ENCODE assay signal across 25 cellular contexts in the genomic region with DNA sequence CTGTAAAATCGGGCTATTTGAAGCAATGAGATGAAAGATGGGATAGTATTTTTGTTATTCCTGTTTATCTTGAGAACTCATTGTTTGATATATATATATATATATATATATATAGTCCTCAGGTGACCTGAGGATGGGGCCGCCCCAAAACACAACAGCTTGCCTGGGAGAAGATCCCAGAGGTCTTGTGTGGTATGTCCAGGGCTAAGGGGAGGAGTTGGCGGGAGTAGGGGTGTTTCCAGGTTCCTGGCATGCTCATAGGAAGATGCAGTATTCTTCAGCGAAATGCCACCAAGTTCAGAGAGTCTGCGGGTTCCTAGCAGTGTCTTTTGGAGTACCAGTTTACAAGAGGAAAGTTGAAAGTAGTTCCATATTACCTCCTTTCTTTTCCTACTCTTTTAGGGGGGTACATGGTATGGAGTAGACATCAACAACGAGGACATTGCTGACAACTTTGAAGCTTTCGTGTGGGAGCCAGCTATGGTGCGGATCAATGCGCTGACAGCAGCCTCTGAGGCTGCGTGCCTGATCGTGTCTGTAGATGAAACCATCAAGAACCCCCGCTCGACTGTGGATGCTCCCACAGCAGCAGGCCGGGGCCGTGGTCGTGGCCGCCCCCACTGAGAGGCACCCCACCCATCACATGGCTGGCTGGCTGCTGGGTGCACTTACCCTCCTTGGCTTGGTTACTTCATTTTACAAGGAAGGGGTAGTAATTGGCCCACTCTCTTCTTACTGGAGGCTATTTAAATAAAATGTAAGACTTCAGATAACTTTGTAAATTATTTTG.
DNase-seq lines count a peak whose midpoint lies in the region; ATAC-seq, FAIRE-seq and TF ChIP-seq lines count a peak whose summit lies in the region.
"Had no signal": no experiment of that assay in that cellular context is flagged by ENCODE, and none has a peak within 500 bp of the region (broad histone marks: within the 10 kb centered on the region; RNA-seq: fewer than 3 reads in every experiment).

No MANE protein-coding gene starts in this region.

- DNase-seq in nephron progenitor cell: no peak
- DNase-seq in GM10248 (ENCODE audit: extremely low spot score): no peak
- DNase-seq in GM19239 (ENCODE audit: insufficient read length, low spot score): no peak
- no peak for DNase-seq in HCEC 1CT
- DNase-seq: AML-193; CD4-positive, alpha-beta memory T cell; COR-L47; DMS79; EL; GDM1; NCI-H1092; NCI-H1417 treated with DMSO at 0.1 percent for 48 hours; NCI-H187 treated with DMSO at 0.1 percent for 48 hours; NCI-H2107; NCI-H446; NCI-H524 treated with DMSO at 0.1 percent for 48 hours; NCI-H774; SJCRH30 had no signal

- no peak overlapping the region for H3K4me3 ChIP-seq in HEK293 (ENCODE audit: low read depth, low read length)
- H3K4me3 ChIP-seq: A549; BLaER1 treated with 17β-estradiol and CSF1 and Interleukin-3, amounts not matched to agents 10 nM and 100 nM; SJCRH30 had no signal

- H3K4me1 ChIP-seq in HEK293 (ENCODE audit: control insufficient read depth, insufficient read depth, low read length): no peaks in the 10 kb centered on the region
- H3K4me1 ChIP-seq: A549, SJCRH30 had no signal

- POLR2A ChIA-PET in HEK293 (lab: Yijun Ruan, JAX): interaction anchor here (0.6 to 1.2 kb wide), 4 partner anchors 13 to 133 kb away, joined by 3 to 4 read pairs (median 3); a partner anchor contains a TSS
- POLR2A ChIA-PET in GM10248 (lab: Yijun Ruan, JAX): no interaction called here

- no peaks in the 10 kb centered on the region for H3K9me3 ChIP-seq in HEK293 (ENCODE audit: control insufficient read depth, insufficient read depth, low read depth, low read length)
- H3K9me3 ChIP-seq: A549; BLaER1 treated with 17β-estradiol and CSF1 and Interleukin-3, amounts not matched to agents 10 nM and 100 nM; SJCRH30 had no signal

- peak overlapping the region; percentile 51 for H3K27ac Mint-ChIP-seq in nephron progenitor cell
- H3K27ac Mint-ChIP-seq: CD4-positive, alpha-beta memory T cell had no signal

- no peak for FAIRE-seq in GM19239 (lab: Jason Lieb, UNC)
- FAIRE-seq: A549, HTR-8/SVneo had no signal

- H3K9me3 Mint-ChIP-seq in nephron progenitor cell: no peaks in the 10 kb centered on the region

- H3K36me3 Mint-ChIP-seq in nephron progenitor cell (ENCODE audit: low read depth): peaks cover 45% of the 10 kb centered on the region

- peaks cover 43 to 80% of the 10 kb centered on the region in 2 experiments for H3K36me3 ChIP-seq in HEK293 (ENCODE audit: control insufficient read depth in 2 of 2, insufficient read depth in 1 of 2, low read length in 2 of 2)

- H3K27ac ChIP-seq in 22Rv1: peak overlapping the region; percentile 65; the same call in 1 of the 2 replicates
- no peak overlapping the region for H3K27ac ChIP-seq in HEK293 (ENCODE audit: extremely low read depth, low read depth, low read length)
- peak overlapping the region; percentile 67; the same call in 1 of the 2 replicates for H3K27ac ChIP-seq in VCaP
- H3K27ac ChIP-seq: A549, SJCRH30 had no signal

- peaks cover 3% of the 10 kb centered on the region for H3K27me3 Mint-ChIP-seq in nephron progenitor cell (ENCODE audit: low read depth, poor library complexity)
- H3K27me3 Mint-ChIP-seq: CD4-positive, alpha-beta memory T cell had no signal

- no peak for ATAC-seq in HG02884 (IDR thresholded peaks at IDR 0.05; ENCODE audit: unreplicated experiment)
- ATAC-seq: A549 had no signal

- H3K4me1 Mint-ChIP-seq in nephron progenitor cell: no peaks in the 10 kb centered on the region

- TF ChIP-seq CTCF in 22Rv1 (IDR thresholded peaks at IDR 0.05) (no peak), HEK293 (tag by site-specific recombination; IDR thresholded peaks at IDR 0.05) (no peak), VCaP (conservative IDR thresholded peaks at IDR 0.05) (no peak), nephron progenitor cell (IDR thresholded peaks at IDR 0.05) (no peak), GM10248 (IDR thresholded peaks at IDR 0.05; ENCODE audit: control extremely low read depth, extremely low read depth, low read depth, missing control alignments) (no peak)

- no peak overlapping the region for H3K4me3 Mint-ChIP-seq in nephron progenitor cell
- H3K4me3 Mint-ChIP-seq: CD4-positive, alpha-beta memory T cell had no signal

- CTCF ChIA-PET in HEK293 (lab: Yijun Ruan, JAX) (interaction anchor here (0.6 to 2.0 kb wide), 2 partner anchors 17 to 1426 kb away, joined by 3 to 5 read pairs; no protein-coding TSS in a partner anchor), GM10248 (lab: Yijun Ruan, JAX) (interaction anchor here (1.2 to 2.4 kb wide), 3 partner anchors 14 to 38 kb away, joined by 3 to 7 read pairs (median 3); no protein-coding TSS in a partner anchor)

TF ChIP-seq in HEK293, 187 proteins besides CTCF, POLR2A, EP300 and RAD21:
- TF ChIP-seq GLIS1 (tag by site-specific recombination; IDR thresholded peaks at IDR 0.05): peak; percentile 48
- TF ChIP-seq, protein P1, sequence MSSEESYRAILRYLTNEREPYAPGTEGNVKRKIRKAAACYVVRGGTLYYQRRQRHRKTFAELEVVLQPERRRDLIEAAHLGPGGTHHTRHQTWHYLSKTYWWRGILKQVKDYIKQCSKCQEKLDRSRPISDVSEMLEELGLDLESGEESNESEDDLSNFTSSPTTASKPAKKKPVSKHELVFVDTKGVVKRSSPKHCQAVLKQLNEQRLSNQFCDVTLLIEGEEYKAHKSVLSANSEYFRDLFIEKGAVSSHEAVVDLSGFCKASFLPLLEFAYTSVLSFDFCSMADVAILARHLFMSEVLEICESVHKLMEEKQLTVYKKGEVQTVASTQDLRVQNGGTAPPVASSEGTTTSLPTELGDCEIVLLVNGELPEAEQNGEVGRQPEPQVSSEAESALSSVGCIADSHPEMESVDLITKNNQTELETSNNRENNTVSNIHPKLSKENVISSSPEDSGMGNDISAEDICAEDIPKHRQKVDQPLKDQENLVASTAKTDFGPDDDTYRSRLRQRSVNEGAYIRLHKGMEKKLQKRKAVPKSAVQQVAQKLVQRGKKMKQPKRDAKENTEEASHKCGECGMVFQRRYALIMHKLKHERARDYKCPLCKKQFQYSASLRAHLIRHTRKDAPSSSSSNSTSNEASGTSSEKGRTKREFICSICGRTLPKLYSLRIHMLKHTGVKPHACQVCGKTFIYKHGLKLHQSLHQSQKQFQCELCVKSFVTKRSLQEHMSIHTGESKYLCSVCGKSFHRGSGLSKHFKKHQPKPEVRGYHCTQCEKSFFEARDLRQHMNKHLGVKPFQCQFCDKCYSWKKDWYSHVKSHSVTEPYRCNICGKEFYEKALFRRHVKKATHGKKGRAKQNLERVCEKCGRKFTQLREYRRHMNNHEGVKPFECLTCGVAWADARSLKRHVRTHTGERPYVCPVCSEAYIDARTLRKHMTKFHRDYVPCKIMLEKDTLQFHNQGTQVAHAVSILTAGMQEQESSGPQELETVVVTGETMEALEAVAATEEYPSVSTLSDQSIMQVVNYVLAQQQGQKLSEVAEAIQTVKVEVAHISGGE (tag by site-specific recombination; conservative IDR thresholded peaks at IDR 0.05; ENCODE audit: low read depth): no peak
- peak; percentile 60 for TF ChIP-seq ZNF600 (tag by site-specific recombination; IDR thresholded peaks at IDR 0.05)
- TF ChIP-seq, protein P2, sequence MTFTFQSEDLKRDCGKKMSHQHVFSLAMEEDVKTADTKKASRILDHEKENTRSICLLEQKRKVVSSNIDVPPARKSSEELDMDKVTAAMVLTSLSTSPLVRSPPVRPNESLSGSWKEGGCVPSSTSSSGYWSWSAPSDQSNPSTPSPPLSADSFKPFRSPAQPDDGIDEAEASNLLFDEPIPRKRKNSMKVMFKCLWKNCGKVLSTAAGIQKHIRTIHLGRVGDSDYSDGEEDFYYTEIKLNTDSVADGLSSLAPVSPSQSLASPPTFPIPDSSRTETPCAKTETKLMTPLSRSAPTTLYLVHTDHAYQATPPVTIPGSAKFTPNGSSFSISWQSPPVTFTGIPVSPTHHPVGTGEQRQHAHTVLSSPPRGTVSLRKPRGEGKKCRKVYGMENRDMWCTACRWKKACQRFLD (tag by site-specific recombination; IDR thresholded peaks at IDR 0.05): no peak
- TF ChIP-seq, protein P3, sequence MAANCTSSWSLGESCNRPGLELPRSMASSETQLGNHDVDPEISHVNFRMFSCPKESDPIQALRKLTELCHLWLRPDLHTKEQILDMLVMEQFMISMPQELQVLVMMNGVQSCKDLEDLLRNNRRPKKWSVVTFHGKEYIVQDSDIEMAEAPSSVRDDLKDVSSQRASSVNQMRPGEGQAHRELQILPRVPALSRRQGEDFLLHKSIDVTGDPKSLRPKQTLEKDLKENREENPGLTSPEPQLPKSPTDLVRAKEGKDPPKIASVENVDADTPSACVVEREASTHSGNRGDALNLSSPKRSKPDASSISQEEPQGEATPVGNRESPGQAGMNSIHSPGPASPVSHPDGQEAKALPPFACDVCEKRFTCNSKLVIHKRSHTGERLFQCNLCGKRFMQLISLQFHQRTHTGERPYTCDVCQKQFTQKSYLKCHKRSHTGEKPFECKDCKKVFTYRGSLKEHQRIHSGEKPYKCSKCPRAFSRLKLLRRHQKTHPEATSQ (tag by site-specific recombination; IDR thresholded peaks at IDR 0.05): no peak
